ENCODE assay signal across 7 cellular contexts in the genomic region with DNA sequence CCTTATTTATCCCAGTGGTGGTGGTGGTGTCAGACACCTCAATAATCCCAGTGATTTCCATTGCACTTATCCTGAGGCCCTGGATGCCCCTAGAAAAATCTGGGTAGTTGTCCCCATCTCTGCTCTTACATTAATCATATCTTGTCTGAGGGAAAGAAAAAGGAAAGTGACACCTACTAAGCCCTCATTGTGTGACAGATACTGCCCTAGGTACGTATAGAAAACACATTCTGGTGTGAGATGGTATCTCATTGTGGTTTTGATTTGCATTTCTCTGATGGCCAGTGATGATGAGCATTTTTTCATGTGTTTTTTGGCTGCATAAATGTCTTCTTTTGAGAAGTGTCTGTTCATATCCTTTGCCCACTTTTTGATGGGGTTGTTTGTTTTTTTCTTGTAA.
DNase-seq lines count a peak whose midpoint lies in the region; ATAC-seq, FAIRE-seq and TF ChIP-seq lines count a peak whose summit lies in the region.
"Not testable (repeated sequence)": the region's sequence is repeated elsewhere in the genome, so short reads cannot be mapped to it uniquely, and the experiment has no call there.

No MANE protein-coding gene starts in this region.

- not testable (repeated sequence) for H3K9ac ChIP-seq in H1 (replicated peaks in 1 of 4; ENCODE audit: extremely low read depth in 1 of 4, low read depth in 3 of 4, low read length in 3 of 4)

- not testable (repeated sequence) for H4K20me1 ChIP-seq in H1 (replicated peaks in 1 of 2; ENCODE audit: control insufficient read depth in 1 of 2, insufficient read depth in 2 of 2, low read length in 2 of 2)

- not testable (repeated sequence) for H3K36me3 ChIP-seq in H1 (ENCODE audit: control insufficient read depth in 2 of 4, insufficient read depth in 4 of 4, low read length in 3 of 4)

- not testable (repeated sequence) for H3K56ac ChIP-seq in H1 (replicated peaks; ENCODE audit: insufficient read length, low read depth, low read length)

- H2BK12ac ChIP-seq in H1 (ENCODE audit: low read depth, low read length): not testable (repeated sequence)

- H3K23ac ChIP-seq in H1 (ENCODE audit: insufficient read length): not testable (repeated sequence)

- not testable (repeated sequence) for H2AK5ac ChIP-seq in H1 (ENCODE audit: low read depth, low read length)

- not testable (repeated sequence) for TF ChIP-seq POLR2A in H1 (IDR thresholded peaks at IDR 0.05; ENCODE audit: control extremely low read depth in 1 of 2, low read depth in 2 of 2, low read length in 2 of 2)

- not testable (repeated sequence) for TF ChIP-seq CTCF in H1 (IDR thresholded peaks at IDR 0.05; ENCODE audit: control extremely low read depth in 1 of 3, insufficient read depth in 1 of 3, low read depth in 1 of 3, low read length in 3 of 3)

- not testable (repeated sequence) for H3K18ac ChIP-seq in H1 (ENCODE audit: extremely low read depth, low read length)

- peak; percentile 100 for ATAC-seq in GM18511 (IDR thresholded peaks at IDR 0.05; ENCODE audit: unreplicated experiment)
- ATAC-seq in GM18907 (IDR thresholded peaks at IDR 0.05; ENCODE audit: unreplicated experiment): peak; percentile 71
- peak; percentile 88 for ATAC-seq in GM19463 (IDR thresholded peaks at IDR 0.05; ENCODE audit: unreplicated experiment)
- ATAC-seq in HG02678 (IDR thresholded peaks at IDR 0.05; ENCODE audit: unreplicated experiment): peak; percentile 64
- ATAC-seq in HG03175 (IDR thresholded peaks at IDR 0.05; ENCODE audit: unreplicated experiment): peak; percentile 52
- peak; percentile 92 for ATAC-seq in HG03520 (IDR thresholded peaks at IDR 0.05; ENCODE audit: unreplicated experiment)

- H2AFZ ChIP-seq in H1 (ENCODE audit: low read length): not testable (repeated sequence)

- not testable (repeated sequence) for H2BK15ac ChIP-seq in H1 (ENCODE audit: low read length)

- H3K4ac ChIP-seq in H1 (replicated peaks; ENCODE audit: insufficient read length, low read depth, low read length): peak overlapping the region; percentile 3

- not testable (repeated sequence) for TF ChIP-seq RAD21 in H1 (IDR thresholded peaks at IDR 0.05 in 1 of 2, conservative IDR thresholded peaks at IDR 0.05 in 1 of 2; ENCODE audit: low read depth in 2 of 2, low read length in 2 of 2)

- not testable (repeated sequence) for H3K27ac ChIP-seq in H1 (ENCODE audit: low read depth, low read length)

- FAIRE-seq in H1 (lab: Jason Lieb, UNC): not testable (repeated sequence)

- TF ChIP-seq EP300 in H1 (IDR thresholded peaks at IDR 0.05; ENCODE audit: borderline replicate concordance in 1 of 2, low read depth in 2 of 2, low read length in 2 of 2): not testable (repeated sequence)

- not testable (repeated sequence) for H3K23me2 ChIP-seq in H1 (ENCODE audit: low read depth, low read length)

- H2BK20ac ChIP-seq in H1 (ENCODE audit: low read length): peak overlapping the region; percentile 80; the same call in 1 of the 2 replicates

- not testable (repeated sequence) for H3K79me2 ChIP-seq in H1 (ENCODE audit: control insufficient read depth in 1 of 2, insufficient read depth in 2 of 2, low read length in 2 of 2)

- not testable (repeated sequence) for H3K27me3 ChIP-seq in H1 (replicated peaks in 1 of 4; ENCODE audit: control insufficient read depth in 3 of 4, extremely low read depth in 1 of 4, insufficient read depth in 3 of 4, low read length in 3 of 4)

- H3K9me3 ChIP-seq in H1 (ENCODE audit: insufficient read depth in 2 of 2, low read depth in 1 of 2, low read length in 1 of 2): peaks cover 0 to 11% of the 10 kb centered on the region in 2 experiments; a peak in 2 of 4 replicates

- H4K5ac ChIP-seq in H1 (ENCODE audit: insufficient read length, low read depth, low read length): not testable (repeated sequence)

- H2BK120ac ChIP-seq in H1 (replicated peaks; ENCODE audit: low read depth, low read length): peak overlapping the region; percentile 24

- not testable (repeated sequence) for H4K91ac ChIP-seq in H1 (replicated peaks; ENCODE audit: insufficient read length, low read length)

- H3K4me1 ChIP-seq in H1 (replicated peaks in 1 of 4; ENCODE audit: control insufficient read depth in 3 of 4, insufficient read depth in 4 of 4, low read length in 3 of 4): not testable (repeated sequence)

- DNase-seq in H1 (ENCODE audit: low read depth in 1 of 2, low spot score in 2 of 2): not testable (repeated sequence)

- not testable (repeated sequence) for H3K79me1 ChIP-seq in H1 (ENCODE audit: low read depth, low read length)

- H3K4me3 ChIP-seq in H1 (ENCODE audit: extremely low read depth in 1 of 4, insufficient read depth in 2 of 4, low read depth in 3 of 4, low read length in 4 of 4): not testable (repeated sequence)

- H3K4me2 ChIP-seq in H1 (ENCODE audit: insufficient read depth in 1 of 2, low read depth in 2 of 2, low read length in 2 of 2): not testable (repeated sequence)

- H4K8ac ChIP-seq in H1 (ENCODE audit: extremely low read depth, insufficient read depth, low read length): not testable (repeated sequence)

- POLR2A ChIA-PET in H1 (lab: Charles Lee; ENCODE audit: partially characterized antibody): not testable (repeated sequence)

- CTCF ChIA-PET in H1 (lab: Charles Lee; ENCODE audit: partially characterized antibody): not testable (repeated sequence)

- 80% methylated on average over 1 of the region's 1 CpG; no CpG with 5 or more reads in 1 of the 2 experiments for WGBS in H1 (ENCODE audit: extremely low coverage in 1 of 2, insufficient coverage in 1 of 2, insufficient read length in 1 of 2, insufficient replicate concordance in 2 of 2, low coverage in 1 of 2, low lambda C conversion rate in 2 of 2, missing lambda C conversion rate in 1 of 2), 2 experiments

- H2BK5ac ChIP-seq in H1 (ENCODE audit: low read depth, low read length): not testable (repeated sequence)

- not testable (repeated sequence) for H3K14ac ChIP-seq in H1 (ENCODE audit: insufficient read length)
